In genomic region chr19:5121286-5122120, GRCh38 we compare ENCODE assay signal across 1 cellular context.
TF ChIP-seq lines count a peak whose summit lies in the region.

No MANE protein-coding gene starts in this region.

TF ChIP-seq in GM23338, 12 proteins besides CTCF, POLR2A, EP300 and RAD21 (continued from another document):
- no peak for TF ChIP-seq ZNF462 (CRISPR knock-in tag; IDR thresholded peaks at IDR 0.05)
- no peak for TF ChIP-seq POLR2AphosphoS5 (IDR thresholded peaks at IDR 0.05; ENCODE audit: low read depth)
- no peak for TF ChIP-seq ZNF114 (CRISPR knock-in tag; IDR thresholded peaks at IDR 0.05)
- no peak for TF ChIP-seq EZH2phosphoT487 (IDR thresholded peaks at IDR 0.05; ENCODE audit: unreplicated experiment)
- no peak for TF ChIP-seq EZH2 (IDR thresholded peaks at IDR 0.05; ENCODE audit: low read depth, unreplicated experiment)
- no peak for TF ChIP-seq CREB1 (CRISPR knock-in tag; IDR thresholded peaks at IDR 0.05; ENCODE audit: low read depth)
